In the genomic region with DNA sequence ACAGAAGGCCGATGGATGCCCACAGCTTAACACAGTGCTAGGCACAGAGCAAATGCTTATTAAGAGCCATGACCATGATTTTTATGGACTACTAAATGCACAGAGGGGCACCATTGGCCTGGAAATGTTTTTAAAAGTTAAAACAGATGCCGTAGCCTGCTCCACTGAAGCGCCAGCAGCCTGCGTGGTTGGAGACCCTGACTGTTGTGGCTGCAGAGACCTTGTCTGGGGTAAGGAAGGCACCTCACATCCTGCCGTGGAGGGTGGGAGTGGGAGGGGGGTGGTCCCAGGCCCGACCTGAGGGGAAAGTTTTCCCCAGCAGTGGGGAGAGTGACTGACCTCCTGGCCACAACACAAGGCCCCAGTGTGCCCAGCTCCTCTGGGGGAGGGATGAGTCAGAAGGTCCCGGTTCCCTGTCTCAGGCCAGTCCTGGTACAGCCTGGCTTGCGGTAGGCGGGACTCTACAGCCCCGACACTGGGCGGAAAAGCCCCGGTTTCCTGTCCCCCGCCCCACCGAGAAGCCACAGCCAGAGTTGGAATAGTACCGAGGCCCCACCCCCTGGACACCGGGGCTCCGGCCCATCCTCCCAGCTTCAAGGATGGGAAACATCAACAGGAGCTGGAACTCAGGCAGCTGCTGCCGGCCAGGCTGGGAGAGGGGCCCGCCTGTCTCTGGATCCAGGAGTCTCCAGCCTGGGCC, we compare ENCODE assay signal across 8 cellular contexts. TPM values are rescaled to one million over a fixed set of nuclear protein-coding genes. Genes with fewer than 3 reads are reported as not detected.
DNase-seq lines count a peak whose midpoint lies in the region; ATAC-seq and TF ChIP-seq lines count a peak whose summit lies in the region.

No MANE protein-coding gene starts in this region.

- peaks cover 15% of the 10 kb centered on the region for H3K4me1 Mint-ChIP-seq in osteocyte (ENCODE audit: unreplicated experiment)

- H3K9me3 ChIP-seq in DND-41 (ENCODE audit: insufficient read depth, low read length, severe bottlenecking): no peaks in the 10 kb centered on the region
- no peaks in the 10 kb centered on the region for H3K9me3 ChIP-seq in gastroesophageal sphincter

- ATAC-seq in DND-41 (ENCODE audit: insufficient read depth, low read depth) (peak; percentile 74), gastroesophageal sphincter (peak; percentile 89), GM18870 (IDR thresholded peaks at IDR 0.05; ENCODE audit: unreplicated experiment) (no peak), HG03565 (IDR thresholded peaks at IDR 0.05; ENCODE audit: unreplicated experiment) (no peak)

- no peak overlapping the region for H3K4me3 ChIP-seq in DND-41 (ENCODE audit: low read depth in 1 of 2, low read length in 2 of 2)
- H3K4me3 ChIP-seq in gastroesophageal sphincter: no peak overlapping the region

- H4K20me1 ChIP-seq in DND-41 (ENCODE audit: insufficient read depth, low read length): peaks cover 48% of the 10 kb centered on the region

- H3K27me3 Mint-ChIP-seq in osteocyte (ENCODE audit: unreplicated experiment): peaks cover 18% of the 10 kb centered on the region

- peaks cover 72% of the 10 kb centered on the region for H3K79me2 ChIP-seq in DND-41 (ENCODE audit: insufficient read depth, low read length)

- H3K27ac ChIP-seq in DND-41 (ENCODE audit: low read length) (peak overlapping the region; percentile 20; the same call in 1 of the 2 replicates), gastroesophageal sphincter (peak overlapping the region in 3 of 4 donors; percentile 38 to 64 (median 63))

- H3K36me3 Mint-ChIP-seq in osteocyte (ENCODE audit: unreplicated experiment): no peaks in the 10 kb centered on the region

- no peak overlapping the region for H2AFZ ChIP-seq in DND-41 (ENCODE audit: low read depth, low read length)

- no peaks in the 10 kb centered on the region for H3K27me3 ChIP-seq in DND-41 (ENCODE audit: insufficient read depth, low read length, poor library complexity)
- H3K27me3 ChIP-seq in gastroesophageal sphincter: peaks cover 82% of the 10 kb centered on the region

- WGBS in gastroesophageal sphincter (ENCODE audit: low coverage in 1 of 2), 2 donors: 0 to 61% methylated on average over 2 to 3 of the region's 19 CpGs

- no peak for TF ChIP-seq POLR2A in gastroesophageal sphincter (IDR thresholded peaks at IDR 0.05)

- TF ChIP-seq CTCF in DND-41 (IDR thresholded peaks at IDR 0.05; ENCODE audit: borderline replicate concordance, extremely low read depth, low read length, poor library complexity, severe bottlenecking) (peak; percentile 29), gastroesophageal sphincter (IDR thresholded peaks at IDR 0.05) (no peak), osteocyte (IDR thresholded peaks at IDR 0.05) (no peak)

- no peak for TF ChIP-seq EP300 in gastroesophageal sphincter (IDR thresholded peaks at IDR 0.05)

- no peak overlapping the region for H3K4me3 Mint-ChIP-seq in osteocyte (ENCODE audit: unreplicated experiment)

- H3K9ac ChIP-seq in DND-41 (ENCODE audit: low read depth, low read length): no peak overlapping the region

- DNase-seq in DND-41 (peak; percentile 54), SK-N-DZ (ENCODE audit: low spot score) (peak; percentile 49), osteocyte (ENCODE audit: extremely low spot score, unreplicated experiment) (no peak), COLO668 (lab: John Stamatoyannopoulos, UW; ENCODE audit: unreplicated experiment) (no peak)
- no peak for DNase-seq in stimulated activated CD4-positive, alpha-beta T cell treated with anti-CD3 and anti-CD28 coated beads, Interleukin-4, amount 100 ng/mL, for 1 hour

- peaks cover 65% of the 10 kb centered on the region for H3K4me1 ChIP-seq in DND-41 (ENCODE audit: insufficient read depth, low read length)
- H3K4me1 ChIP-seq in gastroesophageal sphincter: peaks cover 0 to 39% (median 3%) of the 10 kb centered on the region in 3 donors

- H3K4me2 ChIP-seq in DND-41 (ENCODE audit: insufficient read depth, low read length): no peak overlapping the region

- H3K27ac Mint-ChIP-seq in osteocyte (ENCODE audit: unreplicated experiment): peak overlapping the region; percentile 71

- H3K36me3 ChIP-seq in DND-41 (ENCODE audit: insufficient read depth, low read length): peaks cover 3% of the 10 kb centered on the region; the same call in 1 of the 2 replicates
- no peaks in the 10 kb centered on the region for H3K36me3 ChIP-seq in gastroesophageal sphincter

- H3K9me3 Mint-ChIP-seq in osteocyte (ENCODE audit: unreplicated experiment): no peaks in the 10 kb centered on the region

RNA-seq across cellular contexts. Expression of gene CHST1, which starts 7.0 kb away (rescaled TPM):
- polyA plus RNA-seq in SK-N-DZ (2014; cell fraction: cytosol; rRNA removed): 0.08 TPM in 1 of 2 replicates, not detected in the other
- 0.25 and 0.75 TPM in 2 replicates for polyA plus RNA-seq in SK-N-DZ (2014; cell fraction: nucleus; rRNA removed)
- 1 to 10 TPM; 2.1 to 4.7 (median 2.4) TPM for total RNA-seq in gastroesophageal sphincter
- 0.16 and 0.67 TPM in 2 replicates for total RNA-seq in osteocyte

Comparison
In these comparisons a context has a peak if more than half of its experiments do, and no peak if none do; other contexts are left out.
1. ATAC-seq: peak in DND-41 (single experiment) and gastroesophageal sphincter (single experiment); none in GM18870 (single experiment) and HG03565 (single experiment).
2. DNase-seq: peak in DND-41 (single experiment) and SK-N-DZ (single experiment); none in osteocyte (single experiment), COLO668 (single experiment) and stimulated activated CD4-positive, alpha-beta T cell treated with anti-CD3 and anti-CD28 coated beads, Interleukin-4, amount 100 ng/mL, for 1 hour (single experiment).